19 cellular contexts compared by ENCODE assay signal in the genomic region with DNA sequence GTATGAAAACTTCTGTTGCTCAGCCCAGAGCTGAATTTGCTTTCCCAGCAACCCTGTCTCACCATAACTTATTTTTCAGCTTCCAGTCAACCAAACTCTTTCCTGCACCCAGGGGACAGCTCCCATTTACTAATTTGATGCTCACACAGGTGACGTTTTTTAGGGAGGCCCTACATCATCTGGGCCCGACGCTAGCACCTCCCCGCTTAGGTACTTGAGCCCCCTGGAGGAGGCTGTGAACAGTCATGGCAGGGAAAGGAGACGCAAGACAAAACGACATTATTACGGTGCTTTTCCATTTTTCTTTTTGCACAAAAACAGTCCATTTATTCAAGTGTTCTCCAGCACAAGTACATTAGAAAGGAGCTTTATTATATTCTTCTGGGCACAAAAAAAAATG. TPM values are rescaled to one million over a fixed set of nuclear protein-coding genes. Genes with fewer than 3 reads are reported as not detected.
DNase-seq lines count a peak whose midpoint lies in the region; ATAC-seq and TF ChIP-seq lines count a peak whose summit lies in the region.
"Had no signal": no experiment of that assay in that cellular context is flagged by ENCODE, and none has a peak within 500 bp of the region (broad histone marks: within the 10 kb centered on the region; RNA-seq: fewer than 3 reads in every experiment).

No MANE protein-coding gene starts in this region.

- TF ChIP-seq CTCF in OCI-LY1 (IDR thresholded peaks at IDR 0.05; ENCODE audit: low read length): peak; percentile 21; the same call in 1 of the 2 replicates
- peak; percentile 51 for TF ChIP-seq CTCF in endodermal cell (conservative IDR thresholded peaks at IDR 0.05)
- peak; percentile 31 for TF ChIP-seq CTCF in neural progenitor cell (IDR thresholded peaks at IDR 0.05)
- TF ChIP-seq CTCF in CD14-positive monocyte (IDR thresholded peaks at IDR 0.05): no peak
- TF ChIP-seq CTCF in progenitor cell of endocrine pancreas (IDR thresholded peaks at IDR 0.05; ENCODE audit: unreplicated experiment): no peak

- no peaks in the 10 kb centered on the region for H4K20me1 ChIP-seq in OCI-LY1 (ENCODE audit: insufficient read depth, low read length)
- no peaks in the 10 kb centered on the region for H4K20me1 ChIP-seq in neural progenitor cell (ENCODE audit: low read depth)

- no peaks in the 10 kb centered on the region for H3K27me3 Mint-ChIP-seq in activated naive CD4-positive, alpha-beta T cell treated with anti-CD3 and anti-CD28 coated beads, Interleukin-2, amount 50 U/mL, for 24 hours
- no peaks in the 10 kb centered on the region for H3K27me3 Mint-ChIP-seq in activated naive CD4-positive, alpha-beta T cell treated with anti-CD3 and anti-CD28 coated beads for 36 hours (ENCODE audit: low read depth)
- no peaks in the 10 kb centered on the region for H3K27me3 Mint-ChIP-seq in endodermal cell (ENCODE audit: insufficient read depth)
- H3K27me3 Mint-ChIP-seq in neural progenitor cell (ENCODE audit: insufficient read depth, low read depth): peaks cover 6% of the 10 kb centered on the region
- peaks cover 0 to 4% (median 0%) of the 10 kb centered on the region in 3 donors for H3K27me3 Mint-ChIP-seq in CD14-positive monocyte (ENCODE audit: low read depth in 3 of 3)
- no peaks in the 10 kb centered on the region for H3K27me3 Mint-ChIP-seq in progenitor cell of endocrine pancreas

- H3K36me3 ChIP-seq in OCI-LY1 (ENCODE audit: insufficient read depth, low read length) (no peaks in the 10 kb centered on the region), endodermal cell (ENCODE audit: control insufficient read depth, insufficient read depth, low read length) (peaks cover 4% of the 10 kb centered on the region), neural progenitor cell (no peaks in the 10 kb centered on the region)
- H3K36me3 ChIP-seq: SJSA1 had no signal

- H3K27me3 ChIP-seq in OCI-LY1 (ENCODE audit: insufficient read depth, low read length) (peaks cover 4% of the 10 kb centered on the region; the same call in 1 of the 2 replicates), endodermal cell (ENCODE audit: control insufficient read depth, insufficient read depth, low read length, poor library complexity, severe bottlenecking) (no peaks in the 10 kb centered on the region), neural progenitor cell (no peaks in the 10 kb centered on the region)
- H3K27me3 ChIP-seq: Peyer's patch, SJSA1 had no signal

- no peak overlapping the region for H3K4me2 ChIP-seq in OCI-LY1 (ENCODE audit: low read length)
- no peak overlapping the region for H3K4me2 ChIP-seq in neural progenitor cell

- H2AFZ ChIP-seq in OCI-LY1 (ENCODE audit: low read length) (no peak overlapping the region), neural progenitor cell (replicated peaks) (no peak overlapping the region)
- H2AFZ ChIP-seq: GM23248 had no signal

- no peaks in the 10 kb centered on the region for H3K9me2 ChIP-seq in OCI-LY1 (ENCODE audit: low read depth, low read length)

- H3K27ac ChIP-seq in OCI-LY1 (ENCODE audit: low read depth, low read length, poor library complexity, severe bottlenecking): no peak overlapping the region
- H3K27ac ChIP-seq in endodermal cell (ENCODE audit: low read depth, low read length): no peak overlapping the region
- H3K27ac ChIP-seq in neural progenitor cell: no peak overlapping the region
- H3K27ac ChIP-seq: C4-2B, GM23248, Peyer's patch, SJSA1 had no signal

- H3K4me1 ChIP-seq in OCI-LY1 (ENCODE audit: insufficient read depth, low read length, severe bottlenecking) (no peaks in the 10 kb centered on the region), endodermal cell (ENCODE audit: control insufficient read depth, insufficient read depth, low read length) (peaks cover 18% of the 10 kb centered on the region), neural progenitor cell (peaks cover 10% of the 10 kb centered on the region)
- H3K4me1 ChIP-seq: SJSA1 had no signal

- no peak for DNase-seq in activated naive CD4-positive, alpha-beta T cell treated with anti-CD3 and anti-CD28 coated beads for 36 hours
- DNase-seq in endodermal cell (no peak), neural progenitor cell (ENCODE audit: low spot score) (peak; percentile 34), CD14-positive monocyte (ENCODE audit: low spot score) (no peak), progenitor cell of endocrine pancreas (ENCODE audit: low spot score, unreplicated experiment) (no peak)
- DNase-seq: GM23248, KG1, MV-4-11, NCI-H1930, NCI-H510A treated with DMSO at 0.1 percent for 48 hours, Peyer's patch had no signal

- H3K9me3 Mint-ChIP-seq in activated naive CD4-positive, alpha-beta T cell treated with anti-CD3 and anti-CD28 coated beads, Interleukin-2, amount 50 U/mL, for 24 hours: no peaks in the 10 kb centered on the region
- H3K9me3 Mint-ChIP-seq in activated naive CD4-positive, alpha-beta T cell treated with anti-CD3 and anti-CD28 coated beads for 36 hours: no peaks in the 10 kb centered on the region
- no peaks in the 10 kb centered on the region for H3K9me3 Mint-ChIP-seq in endodermal cell
- H3K9me3 Mint-ChIP-seq in neural progenitor cell: no peaks in the 10 kb centered on the region
- no peaks in the 10 kb centered on the region for H3K9me3 Mint-ChIP-seq in CD14-positive monocyte
- H3K9me3 Mint-ChIP-seq in progenitor cell of endocrine pancreas (ENCODE audit: low read depth): no peaks in the 10 kb centered on the region
- H3K9me3 Mint-ChIP-seq: T-helper 1 cell treated with Interleukin-12 subunit alpha and Interleukin-12 subunit beta and Interleukin-4 antibody, amounts not matched to agents 30 μg/mL and 1 μg/mL, for 36 hours had no signal

- H3K9me3 ChIP-seq in OCI-LY1 (ENCODE audit: low read length) (no peaks in the 10 kb centered on the region), endodermal cell (ENCODE audit: control insufficient read depth, low read length) (no peaks in the 10 kb centered on the region), neural progenitor cell (ENCODE audit: low read depth) (no peaks in the 10 kb centered on the region)
- H3K9me3 ChIP-seq: Peyer's patch, SJSA1 had no signal

- H3K9ac ChIP-seq in OCI-LY1 (ENCODE audit: low read length) (no peak overlapping the region), endodermal cell (ENCODE audit: extremely low read depth, low read length, poor library complexity, severe bottlenecking) (no peak overlapping the region), neural progenitor cell (no peak overlapping the region)
- H3K9ac ChIP-seq: GM23248 had no signal

- no peak for ATAC-seq in GM19397 (IDR thresholded peaks at IDR 0.05; ENCODE audit: unreplicated experiment)
- ATAC-seq: HepG2 had no signal

- peaks cover 23% of the 10 kb centered on the region for H3K4me1 Mint-ChIP-seq in activated naive CD4-positive, alpha-beta T cell treated with anti-CD3 and anti-CD28 coated beads, Interleukin-2, amount 50 U/mL, for 24 hours
- peaks cover 11% of the 10 kb centered on the region for H3K4me1 Mint-ChIP-seq in activated naive CD4-positive, alpha-beta T cell treated with anti-CD3 and anti-CD28 coated beads for 36 hours (ENCODE audit: low read depth)
- peaks cover 31% of the 10 kb centered on the region for H3K4me1 Mint-ChIP-seq in endodermal cell
- H3K4me1 Mint-ChIP-seq in neural progenitor cell: peaks cover 19% of the 10 kb centered on the region
- peaks cover 13% of the 10 kb centered on the region for H3K4me1 Mint-ChIP-seq in CD14-positive monocyte
- peaks cover 9% of the 10 kb centered on the region for H3K4me1 Mint-ChIP-seq in progenitor cell of endocrine pancreas (ENCODE audit: low read depth)

- intact Hi-C loops in activated naive CD4-positive, alpha-beta T cell treated with anti-CD3 and anti-CD28 coated beads for 36 hours (cut with micrococcal nuclease): no loop called here
- intact Hi-C loops in CD14-positive monocyte (cut with micrococcal nuclease): no loop called here

- CTCF ChIA-PET in activated naive CD4-positive, alpha-beta T cell treated with anti-CD3 and anti-CD28 coated beads for 36 hours (lab: Charles Lee): interaction anchor here (1.0 to 1.6 kb wide), 4 partner anchors 27 to 252 kb away, joined by 3 to 4 read pairs (median 3); no protein-coding TSS in a partner anchor

- H3K27ac Mint-ChIP-seq in activated naive CD4-positive, alpha-beta T cell treated with anti-CD3 and anti-CD28 coated beads, Interleukin-2, amount 50 U/mL, for 24 hours: peak overlapping the region; percentile 27
- no peak overlapping the region for H3K27ac Mint-ChIP-seq in activated naive CD4-positive, alpha-beta T cell treated with anti-CD3 and anti-CD28 coated beads for 36 hours
- H3K27ac Mint-ChIP-seq in endodermal cell: no peak overlapping the region
- no peak overlapping the region for H3K27ac Mint-ChIP-seq in neural progenitor cell
- H3K27ac Mint-ChIP-seq in CD14-positive monocyte: no peak overlapping the region
- no peak overlapping the region for H3K27ac Mint-ChIP-seq in progenitor cell of endocrine pancreas
- H3K27ac Mint-ChIP-seq: T-helper 1 cell treated with Interleukin-12 subunit alpha and Interleukin-12 subunit beta and Interleukin-4 antibody, amounts not matched to agents 30 μg/mL and 1 μg/mL, for 36 hours had no signal

- H3K79me2 ChIP-seq in OCI-LY1 (ENCODE audit: insufficient read depth, low read length): no peaks in the 10 kb centered on the region
- H3K79me2 ChIP-seq in neural progenitor cell (ENCODE audit: low read depth): no peaks in the 10 kb centered on the region

- H3F3A ChIP-seq in OCI-LY1 (ENCODE audit: insufficient read depth, low read length) (no peaks in the 10 kb centered on the region), neural progenitor cell (ENCODE audit: low read depth) (peaks cover 23% of the 10 kb centered on the region)

- WGBS in endodermal cell (ENCODE audit: insufficient coverage in 1 of 2, insufficient read length in 1 of 2), 2 experiments: 78 to 91% methylated on average over 7 of the region's 7 CpGs

- peaks cover 3% of the 10 kb centered on the region for H3K36me3 Mint-ChIP-seq in activated naive CD4-positive, alpha-beta T cell treated with anti-CD3 and anti-CD28 coated beads, Interleukin-2, amount 50 U/mL, for 24 hours
- H3K36me3 Mint-ChIP-seq in activated naive CD4-positive, alpha-beta T cell treated with anti-CD3 and anti-CD28 coated beads for 36 hours (ENCODE audit: low read depth): peaks cover 8% of the 10 kb centered on the region
- H3K36me3 Mint-ChIP-seq in endodermal cell (ENCODE audit: low read depth) (peaks cover 13% of the 10 kb centered on the region), neural progenitor cell (peaks cover 8% of the 10 kb centered on the region), CD14-positive monocyte (peaks cover 3 to 9% of the 10 kb centered on the region in 2 donors), progenitor cell of endocrine pancreas (ENCODE audit: insufficient read depth) (peaks cover 3% of the 10 kb centered on the region)

- no peak overlapping the region for H3K4me3 Mint-ChIP-seq in activated naive CD4-positive, alpha-beta T cell treated with anti-CD3 and anti-CD28 coated beads, Interleukin-2, amount 50 U/mL, for 24 hours
- H3K4me3 Mint-ChIP-seq in activated naive CD4-positive, alpha-beta T cell treated with anti-CD3 and anti-CD28 coated beads for 36 hours: no peak overlapping the region
- H3K4me3 Mint-ChIP-seq in endodermal cell: no peak overlapping the region
- H3K4me3 Mint-ChIP-seq in neural progenitor cell: no peak overlapping the region
- H3K4me3 Mint-ChIP-seq in CD14-positive monocyte: no peak overlapping the region
- H3K4me3 Mint-ChIP-seq in progenitor cell of endocrine pancreas (ENCODE audit: low read depth): no peak overlapping the region
- H3K4me3 Mint-ChIP-seq: T-helper 1 cell treated with Interleukin-12 subunit alpha and Interleukin-12 subunit beta and Interleukin-4 antibody, amounts not matched to agents 30 μg/mL and 1 μg/mL, for 36 hours had no signal

- no peak overlapping the region for H3K4me3 ChIP-seq in OCI-LY1 (ENCODE audit: low read depth, low read length, poor library complexity, severe bottlenecking)
- no peak overlapping the region for H3K4me3 ChIP-seq in endodermal cell (ENCODE audit: low read length)
- H3K4me3 ChIP-seq in neural progenitor cell: no peak overlapping the region
- H3K4me3 ChIP-seq: GM23248, Peyer's patch, SJSA1 had no signal

RNA-seq across cellular contexts. Expression of gene POMC, which starts 59.2 kb away (rescaled TPM):
- 1 to 10 TPM; 4.6 to 4.8 TPM for total RNA-seq in activated naive CD4-positive, alpha-beta T cell treated with anti-CD3 and anti-CD28 coated beads for 36 hours
- total RNA-seq in endodermal cell (10 to 100 TPM; 10.9 to 14.5 TPM), neural progenitor cell (ENCODE audit: low replicate concordance) (not detected in 2 replicates), progenitor cell of endocrine pancreas (5.4 and 6.5 TPM in 2 replicates)
- polyA plus RNA-seq in endodermal cell (2013, experiment 1 of 2): 3.7 TPM
- polyA plus RNA-seq in endodermal cell (2013, experiment 2 of 2): 4.1 TPM
- 1 to 10 TPM; 4.6 to 4.7 TPM for polyA plus RNA-seq in CD14-positive monocyte
- total RNA-seq: A673, HepG2, Peyer's patch, SJSA1 had no signal
- polyA plus RNA-seq: HepG2 had no signal

Comparison
In these comparisons a context has a peak if more than half of its experiments do, and no peak if none do; other contexts are left out.
1. CTCF ChIP-seq: peak in OCI-LY1 (single experiment), endodermal cell (single experiment) and neural progenitor cell (single experiment); none in CD14-positive monocyte (single experiment) and progenitor cell of endocrine pancreas (single experiment).